13 cellular contexts compared by ENCODE assay signal in the genomic region with DNA sequence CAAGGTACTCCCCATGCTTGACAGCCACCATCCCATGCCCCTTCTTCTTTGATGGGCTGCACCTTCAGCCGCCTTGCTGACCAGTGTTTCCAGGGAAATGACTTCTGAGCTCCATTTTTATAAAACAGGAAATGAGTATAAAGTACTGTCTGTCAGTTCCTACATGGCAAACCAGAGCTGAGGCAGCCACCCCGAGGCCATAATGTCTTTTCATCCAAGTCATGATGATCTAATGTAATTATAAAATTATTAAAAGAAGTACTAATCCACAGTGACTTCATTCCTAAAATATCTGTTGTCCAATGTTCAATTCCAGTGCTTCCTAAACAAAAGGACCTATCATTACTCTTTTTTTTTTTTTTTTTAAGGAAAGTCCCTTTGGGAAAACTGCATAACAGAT.
DNase-seq lines count a peak whose midpoint lies in the region; ATAC-seq and TF ChIP-seq lines count a peak whose summit lies in the region.
"Had no signal": no experiment of that assay in that cellular context is flagged by ENCODE, and none has a peak within 500 bp of the region (broad histone marks: within the 10 kb centered on the region; RNA-seq: fewer than 3 reads in every experiment).

No MANE protein-coding gene starts in this region.

- H3K4me3 ChIP-seq in PC-3 (ENCODE audit: low read length) (no peak overlapping the region), fibroblast of the aortic adventitia (ENCODE audit: low read depth, low read length) (no peak overlapping the region), subcutaneous abdominal adipose tissue (ENCODE audit: low read depth in 1 of 5, low read length in 5 of 5) (no peak overlapping the region)
- H3K4me3 ChIP-seq: psoas muscle, tibial artery had no signal

- no peaks in the 10 kb centered on the region for H4K20me1 ChIP-seq in PC-3 (ENCODE audit: low read length)

- ATAC-seq in PC-3 (peak; percentile 46), GM19324 (IDR thresholded peaks at IDR 0.05; ENCODE audit: low FRiP score, unreplicated experiment) (no peak)

- H3K36me3 ChIP-seq in PC-3 (ENCODE audit: low read depth, low read length) (no peaks in the 10 kb centered on the region), subcutaneous abdominal adipose tissue (ENCODE audit: control insufficient read depth in 5 of 5, insufficient read depth in 5 of 5, low read length in 5 of 5) (peaks cover 0 to 23% (median 12%) of the 10 kb centered on the region in 5 donors)
- H3K36me3 ChIP-seq: tibial artery had no signal

- DNase-seq in GM03348 (ENCODE audit: low spot score) (peak; percentile 36), PC-3 (peak; percentile 48), fibroblast of the aortic adventitia (ENCODE audit: low read depth) (peak; percentile 23), cerebellar cortex (ENCODE audit: low spot score) (no peak), NCI-H2227 (lab: John Stamatoyannopoulos, UW; ENCODE audit: unreplicated experiment) (no peak)
- DNase-seq: activated naive CD8-positive, alpha-beta T cell treated with anti-CD3 and anti-CD28 coated beads, Interleukin-2, amount 10 ng/mL, durations not matched to agents 7 days and 5 days; erythroblast; left colon; NCI-H1436 treated with DMSO at 0.1 percent for 48 hours; psoas muscle had no signal

- no peaks in the 10 kb centered on the region for H3F3A ChIP-seq in PC-3 (ENCODE audit: low read length, unreplicated experiment)

- H3K9me3 ChIP-seq in PC-3 (ENCODE audit: low read length) (no peaks in the 10 kb centered on the region), subcutaneous abdominal adipose tissue (ENCODE audit: control insufficient read depth in 5 of 5, low read length in 5 of 5) (no peaks in the 10 kb centered on the region)
- H3K9me3 ChIP-seq: psoas muscle, tibial artery had no signal

- CTCF ChIA-PET in PC-3 (lab: Charles Lee): no interaction called here

- BruUV-seq in PC-3 (replicated peaks; lab: Mats Ljungman, UMichigan): no TSS peak

- H3K27ac ChIP-seq in PC-3 (ENCODE audit: low read length) (no peak overlapping the region), subcutaneous abdominal adipose tissue (ENCODE audit: low read depth, low read length) (peak overlapping the region; percentile 67)

- intact Hi-C loops in PC-3 (cut with micrococcal nuclease): no loop called here

- POLR2A ChIA-PET in PC-3 (lab: Charles Lee; ENCODE audit: unreplicated experiment): interaction anchor here (0.6 kb wide), 1 partner anchor 781 kb away, joined by 3 read pairs; no protein-coding TSS in a partner anchor

- H3K9me2 ChIP-seq in PC-3 (replicated peaks; ENCODE audit: low read length): no peaks in the 10 kb centered on the region

- H3K27me3 ChIP-seq in PC-3 (ENCODE audit: low read length) (no peaks in the 10 kb centered on the region), subcutaneous abdominal adipose tissue (ENCODE audit: control insufficient read depth in 5 of 5, insufficient read depth in 4 of 5, low read length in 5 of 5) (no peaks in the 10 kb centered on the region)
- H3K27me3 ChIP-seq: tibial artery had no signal

- peaks cover 12% of the 10 kb centered on the region for H3K4me1 ChIP-seq in PC-3 (ENCODE audit: insufficient read depth, low read length)
- peaks cover 7 to 43% (median 41%) of the 10 kb centered on the region in 5 donors for H3K4me1 ChIP-seq in subcutaneous abdominal adipose tissue (ENCODE audit: control insufficient read depth in 5 of 5, insufficient read depth in 5 of 5, low read length in 5 of 5)

- no peaks in the 10 kb centered on the region for H3K79me2 ChIP-seq in PC-3 (ENCODE audit: low read length)

- H2AFZ ChIP-seq in PC-3 (ENCODE audit: low read length): peak overlapping the region; percentile 50; the same call in 1 of the 2 replicates

- no peak overlapping the region for H3K4me2 ChIP-seq in PC-3 (ENCODE audit: low read length)

- H3K9ac ChIP-seq in PC-3 (ENCODE audit: low read length): no peak overlapping the region
- H3K9ac ChIP-seq in subcutaneous abdominal adipose tissue (ENCODE audit: low read length in 5 of 5): no peak overlapping the region

- TF ChIP-seq CTCF in PC-3 (conservative IDR thresholded peaks at IDR 0.05; ENCODE audit: low read depth, low read length) (no peak), fibroblast of the aortic adventitia (IDR thresholded peaks at IDR 0.05; ENCODE audit: insufficient read depth, low read length) (no peak)

Comparison
In these comparisons a context has a peak if more than half of its experiments do, and no peak if none do; other contexts are left out.
1. DNase-seq: peak in GM03348 (single experiment), PC-3 (single experiment) and fibroblast of the aortic adventitia (single experiment); none in cerebellar cortex (single experiment) and NCI-H2227 (single experiment).